ENCODE assay signal across 8 cellular contexts in genomic region chr9:99118782-99119466, GRCh38. TPM values are rescaled to one million over a fixed set of nuclear protein-coding genes. Genes with fewer than 3 reads are reported as not detected.
DNase-seq lines count a peak whose midpoint lies in the region; ATAC-seq and TF ChIP-seq lines count a peak whose summit lies in the region.

No MANE protein-coding gene starts in this region.

- H3K27me3 ChIP-seq in CD8-positive, alpha-beta T cell (ENCODE audit: insufficient read depth, low read length), result no peaks in the 10 kb centered on the region

- no peaks in the 10 kb centered on the region for H3K9me3 ChIP-seq in CD8-positive, alpha-beta T cell (ENCODE audit: low read length)

- DNase-seq in CD8-positive, alpha-beta T cell, result peak in 6 of 7 experiments; percentile 32 to 74 (median 54)
- DNase-seq in activated CD8-positive, alpha-beta memory T cell treated with anti-CD3 and anti-CD28 coated beads, Interleukin-2, amount 50 U/mL, for 48 hours, result peak; percentile 64
- DNase-seq in stimulated activated CD4-positive, alpha-beta T cell treated with anti-CD3 and anti-CD28 coated beads, Interleukin-12 subunit alpha, Interleukin-12 subunit beta, amount 100 ng/mL, for 24 hours (ENCODE audit: low read depth in 2 of 2), result peak; percentile 7 to 34
- DNase-seq in AG20443 (ENCODE audit: low spot score) (no peak), DMS53 (lab: John Stamatoyannopoulos, UW) (no peak), epidermal melanocyte (ENCODE audit: insufficient read length, low spot score) (no peak)

- peaks cover 86% of the 10 kb centered on the region for H3K4me1 ChIP-seq in CD8-positive, alpha-beta T cell (ENCODE audit: insufficient read depth, low read length)

- CTCF ChIA-PET in CD8-positive, alpha-beta T cell (lab: Charles Lee), result interaction anchor here (0.5 to 2.2 kb wide), 13 partner anchors 9 to 272 kb away, joined by 3 to 12 read pairs (median 4); partner anchors contain the start of gene TGFBR1

- H3K36me3 ChIP-seq in CD8-positive, alpha-beta T cell (ENCODE audit: insufficient read depth, low read length), result no peaks in the 10 kb centered on the region

- no peak for TF ChIP-seq CTCF in CD8-positive, alpha-beta T cell (IDR thresholded peaks at IDR 0.05)

- H3K4me3 Mint-ChIP-seq in CD8-positive, alpha-beta T cell, result peak overlapping the region; percentile 61

- intact Hi-C loops in CD8-positive, alpha-beta T cell (cut with DNase I, micrococcal nuclease), result loop anchor here (1.0 to 5.0 kb wide), 6 partner anchors 8 to 62 kb away; partner anchors contain the start of gene TGFBR1 (in 1 of the 2)

- H3K27ac ChIP-seq in CD8-positive, alpha-beta T cell (ENCODE audit: low read depth, low read length), result peak overlapping the region; percentile 28

- H3K27ac Mint-ChIP-seq in CD8-positive, alpha-beta T cell, result peak overlapping the region; percentile 83

- no peaks in the 10 kb centered on the region for H3K27me3 Mint-ChIP-seq in CD8-positive, alpha-beta T cell (ENCODE audit: low read depth)

- peak; percentile 96 for ATAC-seq in CD8-positive, alpha-beta T cell
- ATAC-seq in GM21367 (IDR thresholded peaks at IDR 0.05; ENCODE audit: unreplicated experiment) (peak; percentile 95), HG03558 (IDR thresholded peaks at IDR 0.05; ENCODE audit: extremely low read depth, unreplicated experiment) (peak; percentile 93)

- POLR2A ChIA-PET in CD8-positive, alpha-beta T cell (lab: Charles Lee), result interaction anchor here (0.9 to 2.3 kb wide), 10 partner anchors 10 to 103 kb away, joined by 3 to 8 read pairs (median 4); partner anchors contain the start of genes ALG2, SEC61B and TGFBR1

- peaks cover 91% of the 10 kb centered on the region for H3K4me1 Mint-ChIP-seq in CD8-positive, alpha-beta T cell (ENCODE audit: low read depth)

- no peaks in the 10 kb centered on the region for H3K36me3 Mint-ChIP-seq in CD8-positive, alpha-beta T cell

- no peaks in the 10 kb centered on the region for H3K9me3 Mint-ChIP-seq in CD8-positive, alpha-beta T cell

- H3K4me3 ChIP-seq in CD8-positive, alpha-beta T cell (ENCODE audit: low read depth, low read length), result peak overlapping the region; percentile 36

RNA-seq across cellular contexts. Expression of gene TGFBR1, which starts 14.0 kb away (rescaled TPM):
- 10 to 100 TPM; 24.2 to 25.8 TPM for total RNA-seq in CD8-positive, alpha-beta T cell

Comparison
In these comparisons a context has a peak if more than half of its experiments do, and no peak if none do; other contexts are left out.
1. DNase-seq: peak in CD8-positive, alpha-beta T cell (6 of 7), activated CD8-positive, alpha-beta memory T cell treated with anti-CD3 and anti-CD28 coated beads, Interleukin-2, amount 50 U/mL, for 48 hours (single experiment) and stimulated activated CD4-positive, alpha-beta T cell treated with anti-CD3 and anti-CD28 coated beads, Interleukin-12 subunit alpha, Interleukin-12 subunit beta, amount 100 ng/mL, for 24 hours (2 of 2); none in AG20443 (single experiment), DMS53 (single experiment) and epidermal melanocyte (single experiment).
2. Peak in every context shown above with its lines, with median percentiles within 50 percentile points of each other: ATAC-seq.